Comparison of ENCODE assay signal across 13 cellular contexts in the genomic region with DNA sequence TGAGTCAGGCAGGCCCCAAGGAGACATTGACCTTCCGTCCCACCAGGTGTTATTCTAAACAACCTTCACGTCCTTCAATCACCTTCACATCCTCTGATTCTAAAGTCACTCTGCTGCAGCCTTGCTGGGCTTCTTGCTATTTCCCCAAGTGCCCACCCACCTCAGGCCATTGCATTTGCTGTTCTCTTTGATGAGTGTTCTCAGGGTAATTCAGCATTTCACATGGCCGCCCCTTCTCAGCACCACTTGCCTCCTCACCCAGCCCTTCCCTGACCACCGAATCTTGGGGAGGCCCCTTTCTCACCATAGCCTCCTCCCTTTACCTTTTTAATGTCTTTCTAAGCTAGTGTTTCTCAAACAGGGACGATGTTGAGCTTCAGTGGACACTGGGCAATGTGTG. TPM values are rescaled to one million over a fixed set of nuclear protein-coding genes. Genes with fewer than 3 reads are reported as not detected.
A peak's percentile ranks its signal among the peaks of the same experiment; 100 is the strongest.
DNase-seq lines count a peak whose midpoint lies in the region; ATAC-seq and TF ChIP-seq lines count a peak whose summit lies in the region.
"Had no signal": no experiment of that assay in that cellular context is flagged by ENCODE, and none has a peak within 500 bp of the region (broad histone marks: within the 10 kb centered on the region; RNA-seq: fewer than 3 reads in every experiment).

No MANE protein-coding gene starts in this region.

- intact Hi-C loops in cardiac septum (cut with DNase I) (no loop called here), left ventricle myocardium superior (cut with micrococcal nuclease) (no loop called here)

- H3K9me3 Mint-ChIP-seq in endothelial cell (ENCODE audit: unreplicated experiment), result no peaks in the 10 kb centered on the region
- no peaks in the 10 kb centered on the region for H3K9me3 Mint-ChIP-seq in nephron
- H3K9me3 Mint-ChIP-seq in stimulated activated memory B cell treated with anti-CD40 and anti-IgM and Interleukin-4, amounts not matched to agents 10 μg/mL and 1 μg/mL and 100 μg/mL, for 72 hours, result no peaks in the 10 kb centered on the region
- H3K9me3 Mint-ChIP-seq in activated T-cell treated with anti-CD3 and anti-CD28 coated beads, Interleukin-2, amount 50 U/mL, for 24 hours, result peaks cover 7% of the 10 kb centered on the region
- H3K9me3 Mint-ChIP-seq: H9 had no signal

- peaks cover 26% of the 10 kb centered on the region for H3K36me3 Mint-ChIP-seq in endothelial cell (ENCODE audit: low read depth, unreplicated experiment)
- H3K36me3 Mint-ChIP-seq in nephron (ENCODE audit: low read depth), result peaks cover 40% of the 10 kb centered on the region
- H3K36me3 Mint-ChIP-seq in stimulated activated memory B cell treated with anti-CD40 and anti-IgM and Interleukin-4, amounts not matched to agents 10 μg/mL and 1 μg/mL and 100 μg/mL, for 72 hours, result peaks cover 59% of the 10 kb centered on the region
- H3K36me3 Mint-ChIP-seq in activated T-cell treated with anti-CD3 and anti-CD28 coated beads, Interleukin-2, amount 50 U/mL, for 24 hours (ENCODE audit: low read depth), result peaks cover 92% of the 10 kb centered on the region

- no peak for TF ChIP-seq CTCF in endothelial cell (IDR thresholded peaks at IDR 0.05; ENCODE audit: unreplicated experiment)
- no peak for TF ChIP-seq CTCF in nephron (IDR thresholded peaks at IDR 0.05; ENCODE audit: unreplicated experiment in 3 of 3)

- peaks cover 6% of the 10 kb centered on the region for H3K27me3 Mint-ChIP-seq in endothelial cell (ENCODE audit: unreplicated experiment)
- no peaks in the 10 kb centered on the region for H3K27me3 Mint-ChIP-seq in nephron (ENCODE audit: low read depth)
- no peaks in the 10 kb centered on the region for H3K27me3 Mint-ChIP-seq in stimulated activated memory B cell treated with anti-CD40 and anti-IgM and Interleukin-4, amounts not matched to agents 10 μg/mL and 1 μg/mL and 100 μg/mL, for 72 hours
- H3K27me3 Mint-ChIP-seq in activated T-cell treated with anti-CD3 and anti-CD28 coated beads, Interleukin-2, amount 50 U/mL, for 24 hours, result no peaks in the 10 kb centered on the region

- H3K4me1 Mint-ChIP-seq in endothelial cell (ENCODE audit: unreplicated experiment) (peaks cover 10% of the 10 kb centered on the region), nephron (peaks cover 14% of the 10 kb centered on the region)
- H3K4me1 Mint-ChIP-seq in stimulated activated memory B cell treated with anti-CD40 and anti-IgM and Interleukin-4, amounts not matched to agents 10 μg/mL and 1 μg/mL and 100 μg/mL, for 72 hours, result peaks cover 45% of the 10 kb centered on the region
- H3K4me1 Mint-ChIP-seq in activated T-cell treated with anti-CD3 and anti-CD28 coated beads, Interleukin-2, amount 50 U/mL, for 24 hours (ENCODE audit: low read depth), result peaks cover 28% of the 10 kb centered on the region

- peak; percentile 54 for DNase-seq in cardiac septum (ENCODE audit: low spot score)
- DNase-seq in left ventricle myocardium superior, result no peak
- no peak for DNase-seq in endothelial cell (ENCODE audit: low spot score)
- DNase-seq in activated T-cell treated with anti-CD3 and anti-CD28 coated beads, Interleukin-2, amount 50 U/mL, for 24 hours, result no peak
- DNase-seq in NCI-H1930 (lab: John Stamatoyannopoulos, UW), result no peak
- DNase-seq in occipital lobe (lab: John Stamatoyannopoulos, UW), result no peak
- DNase-seq: 8988T, AML-193, GOT3, H9 had no signal

- H3K4me3 Mint-ChIP-seq in endothelial cell (ENCODE audit: unreplicated experiment), result peak overlapping the region; percentile 50
- H3K4me3 Mint-ChIP-seq in nephron, result peak overlapping the region in 2 of 3 experiments; percentile 11 to 58
- peak overlapping the region; percentile 23 for H3K4me3 Mint-ChIP-seq in stimulated activated memory B cell treated with anti-CD40 and anti-IgM and Interleukin-4, amounts not matched to agents 10 μg/mL and 1 μg/mL and 100 μg/mL, for 72 hours
- H3K4me3 Mint-ChIP-seq in activated T-cell treated with anti-CD3 and anti-CD28 coated beads, Interleukin-2, amount 50 U/mL, for 24 hours, result no peak overlapping the region
- H3K4me3 Mint-ChIP-seq: H9 had no signal

- ATAC-seq in left ventricle myocardium superior, result no peak
- no peak for ATAC-seq in stimulated activated memory B cell treated with anti-CD40 and anti-IgM and Interleukin-4, amounts not matched to agents 10 μg/mL and 1 μg/mL and 100 μg/mL, for 72 hours
- ATAC-seq: GM12878 had no signal

- H3K27ac Mint-ChIP-seq in endothelial cell (ENCODE audit: unreplicated experiment), result no peak overlapping the region
- no peak overlapping the region for H3K27ac Mint-ChIP-seq in nephron
- peak overlapping the region; percentile 72 for H3K27ac Mint-ChIP-seq in stimulated activated memory B cell treated with anti-CD40 and anti-IgM and Interleukin-4, amounts not matched to agents 10 μg/mL and 1 μg/mL and 100 μg/mL, for 72 hours
- H3K27ac Mint-ChIP-seq in activated T-cell treated with anti-CD3 and anti-CD28 coated beads, Interleukin-2, amount 50 U/mL, for 24 hours, result no peak overlapping the region
- H3K27ac Mint-ChIP-seq: H9 had no signal

RNA-seq across cellular contexts. Expression of gene ZNF805, which starts 4.6 kb away (rescaled TPM):
- total RNA-seq in cardiac septum, result 12.8 TPM
- 9.0 TPM for total RNA-seq in left ventricle myocardium superior
- total RNA-seq in endothelial cell (ENCODE audit: unreplicated experiment), result 20.4 TPM
- total RNA-seq in occipital lobe, result 34.2 TPM

RNA-seq across cellular contexts. Expression of gene AURKC, which starts 14.2 kb away (rescaled TPM):
- total RNA-seq in cardiac septum (2.2 TPM), left ventricle myocardium superior (1.5 TPM), endothelial cell (ENCODE audit: unreplicated experiment) (3.2 TPM), occipital lobe (1.1 TPM)

RNA-seq across cellular contexts. Expression of gene ZNF460, which starts 35.2 kb away (rescaled TPM):
- total RNA-seq in cardiac septum (45.3 TPM), left ventricle myocardium superior (26.4 TPM), endothelial cell (ENCODE audit: unreplicated experiment) (51.2 TPM), occipital lobe (155 TPM)

RNA-seq across cellular contexts. Expression of gene ZNF264, which starts 53.8 kb away (rescaled TPM):
- total RNA-seq in cardiac septum, result 23.0 TPM
- 19.4 TPM for total RNA-seq in left ventricle myocardium superior
- total RNA-seq in endothelial cell (ENCODE audit: unreplicated experiment), result 29.0 TPM
- 27.5 TPM for total RNA-seq in occipital lobe
